ENCODE assay signal across 1 cellular context in the genomic region with DNA sequence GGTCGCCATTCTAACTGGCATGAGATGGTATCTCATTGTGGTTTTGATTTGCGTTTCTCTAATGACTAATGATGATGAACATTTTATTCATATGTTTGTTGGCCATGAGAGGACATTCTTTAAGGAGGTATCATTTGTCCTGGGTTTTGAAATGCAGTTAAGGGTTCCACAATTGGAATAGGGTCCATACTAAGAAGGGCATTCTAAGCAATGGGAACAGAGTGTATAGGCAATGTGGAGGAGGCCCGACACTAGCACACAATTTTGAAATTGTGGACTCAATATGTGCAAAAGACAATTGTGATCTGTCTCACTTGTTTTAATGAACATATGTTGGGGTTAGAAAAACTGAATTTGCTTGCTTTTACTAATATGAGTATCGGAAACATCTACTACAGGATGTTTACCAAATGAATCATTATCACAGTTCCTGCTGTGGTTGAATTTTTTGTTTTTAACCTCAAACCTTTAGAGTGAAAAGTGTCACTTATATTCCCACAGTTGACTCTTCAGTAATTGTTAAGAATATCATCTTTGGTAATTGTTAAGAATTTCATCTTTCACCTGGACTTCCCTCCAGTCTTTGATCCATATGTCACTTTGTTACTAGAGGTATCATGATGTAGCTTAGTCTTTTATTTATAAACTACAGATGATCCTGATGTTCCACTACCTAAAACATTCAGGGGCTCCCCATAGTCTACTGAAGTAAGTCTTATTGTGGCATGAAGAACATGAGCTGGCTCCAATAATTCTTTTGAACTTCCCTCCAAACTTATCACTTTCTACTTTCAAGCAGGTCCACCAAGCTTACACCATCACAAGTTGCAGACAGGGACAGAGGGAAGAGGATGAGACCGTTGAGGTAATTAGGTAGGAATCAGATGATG.
TF ChIP-seq lines count a peak whose summit lies in the region.

No MANE protein-coding gene starts in this region.

TF ChIP-seq in H1, 55 proteins besides CTCF, POLR2A, EP300 and RAD21:
- TF ChIP-seq CHD2 (IDR thresholded peaks at IDR 0.05; ENCODE audit: low read length) (no peak), BRCA1 (IDR thresholded peaks at IDR 0.05; ENCODE audit: low read depth, low read length) (no peak), SP4 (IDR thresholded peaks at IDR 0.05; ENCODE audit: low read length) (no peak), JUND (IDR thresholded peaks at IDR 0.05; ENCODE audit: low read length) (no peak), BCL11A (IDR thresholded peaks at IDR 0.05; ENCODE audit: low read depth in 2 of 2, low read length in 2 of 2) (no peak), CTBP2 (IDR thresholded peaks at IDR 0.05; ENCODE audit: borderline replicate concordance, insufficient read depth, insufficient read length, low read length) (no peak), BACH1 (IDR thresholded peaks at IDR 0.05; ENCODE audit: low read length) (no peak), YY1 (IDR thresholded peaks at IDR 0.05; ENCODE audit: low read depth, low read length) (no peak), RFX5 (IDR thresholded peaks at IDR 0.05; ENCODE audit: borderline replicate concordance, low read depth, low read length) (no peak), JUN (IDR thresholded peaks at IDR 0.05; ENCODE audit: low read depth, low read length) (no peak), TBP (IDR thresholded peaks at IDR 0.05; ENCODE audit: low read depth, low read length) (no peak), RNF2 (IDR thresholded peaks at IDR 0.05; ENCODE audit: borderline replicate concordance, low read depth, low read length, missing control alignments, poor library complexity, severe bottlenecking) (no peak), SP1 (IDR thresholded peaks at IDR 0.05; ENCODE audit: low read depth, low read length) (no peak), RXRA (IDR thresholded peaks at IDR 0.05; ENCODE audit: insufficient read depth, low read depth, low read length) (no peak), TCF12 (IDR thresholded peaks at IDR 0.05; ENCODE audit: low read depth, low read length) (no peak), KDM5A (IDR thresholded peaks at IDR 0.05; ENCODE audit: low read length) (no peak), ZNF274 (IDR thresholded peaks at IDR 0.05; ENCODE audit: borderline replicate concordance, extremely low read depth, low read length) (no peak), TAF7 (optimal IDR thresholded peaks at IDR 0.05; ENCODE audit: borderline replicate concordance, low read depth, low read length) (no peak), KDM4A (IDR thresholded peaks at IDR 0.05; ENCODE audit: low read depth, low read length, severe bottlenecking) (no peak)
